Comparison of ENCODE assay signal across 25 cellular contexts in the genomic region with DNA sequence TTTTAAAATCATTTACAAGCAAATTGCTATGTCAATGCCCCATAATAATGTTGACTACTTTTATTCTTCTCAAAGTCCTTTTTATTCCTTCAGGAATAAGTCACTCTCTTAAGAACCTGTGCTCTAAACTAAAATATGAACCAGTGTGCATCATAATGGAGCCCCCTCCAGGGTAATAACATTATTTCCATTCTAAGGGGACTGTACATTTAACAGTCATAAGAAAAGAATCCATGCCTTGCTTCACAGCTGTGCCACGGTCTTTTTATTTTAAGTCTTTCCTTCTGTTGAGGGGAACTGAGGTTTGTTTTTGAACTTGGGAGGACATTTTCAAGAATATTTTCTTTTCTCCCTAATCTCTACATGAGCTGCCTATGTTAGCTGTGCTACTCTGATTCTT.
DNase-seq lines count a peak whose midpoint lies in the region; ATAC-seq and TF ChIP-seq lines count a peak whose summit lies in the region.
"Had no signal": no experiment of that assay in that cellular context is flagged by ENCODE, and none has a peak within 500 bp of the region (broad histone marks: within the 10 kb centered on the region; RNA-seq: fewer than 3 reads in every experiment).

No MANE protein-coding gene starts in this region.

- no peak overlapping the region for H2BK120ac ChIP-seq in mesenchymal stem cell (ENCODE audit: low read depth, low read length)

- H3K9me3 Mint-ChIP-seq in activated CD4-positive, alpha-beta T cell treated with anti-CD3 and anti-CD28 coated beads, Interleukin-2, amount 10 ng/mL, durations not matched to agents 24 days and 14 days = peaks cover 18% of the 10 kb centered on the region
- peaks cover 0 to 1% of the 10 kb centered on the region in 2 donors for H3K9me3 Mint-ChIP-seq in stimulated activated naive B cell treated with anti-CD40 and anti-IgM and Interleukin-4, amounts not matched to agents 10 μg/mL and 1 μg/mL and 100 μg/mL, for 72 hours
- H3K9me3 Mint-ChIP-seq: natural killer cell had no signal

- WGBS in mesenchymal stem cell = no CpG with 5 or more reads among the region's 1 CpG
- 0% methylated on average over 1 of the region's 1 CpG for WGBS in smooth muscle cell (ENCODE audit: low lambda C conversion rate)

- intact Hi-C loops in activated CD4-positive, alpha-beta T cell treated with anti-CD3 and anti-CD28 coated beads, Interleukin-2, amount 10 ng/mL, durations not matched to agents 24 days and 14 days (cut with micrococcal nuclease) = no loop called here
- intact Hi-C loops in ascending aorta (cut with DNase I) = loop anchor here (5.0 to 10.0 kb wide), 5 partner anchors 50 to 575 kb away; a partner anchor contains a TSS

- H3K27me3 ChIP-seq in ascending aorta (no peaks in the 10 kb centered on the region), mesenchymal stem cell (ENCODE audit: control insufficient read depth in 1 of 2, insufficient read depth in 1 of 2, low read length in 2 of 2) (peaks cover 0 to 4% of the 10 kb centered on the region in 2 experiments), smooth muscle cell (ENCODE audit: low read depth) (no peaks in the 10 kb centered on the region)
- H3K27me3 ChIP-seq: pancreas, upper lobe of right lung had no signal

- no peak overlapping the region for H2AFZ ChIP-seq in mesenchymal stem cell (ENCODE audit: low read depth, low read length)
- H2AFZ ChIP-seq in smooth muscle cell (ENCODE audit: low read depth) = peak overlapping the region; percentile 71

- no peak overlapping the region for H4K91ac ChIP-seq in mesenchymal stem cell (ENCODE audit: low read length)

- H3K4me1 Mint-ChIP-seq in activated CD4-positive, alpha-beta T cell treated with anti-CD3 and anti-CD28 coated beads, Interleukin-2, amount 10 ng/mL, durations not matched to agents 24 days and 14 days = no peaks in the 10 kb centered on the region
- H3K4me1 Mint-ChIP-seq in stimulated activated naive B cell treated with anti-CD40 and anti-IgM and Interleukin-4, amounts not matched to agents 10 μg/mL and 1 μg/mL and 100 μg/mL, for 72 hours = no peaks in the 10 kb centered on the region
- H3K4me1 Mint-ChIP-seq: B cell; CD8-positive, alpha-beta memory T cell; mesothelial cell of epicardium; natural killer cell had no signal

- H3K4me1 ChIP-seq in ascending aorta (peaks cover 0 to 28% of the 10 kb centered on the region in 2 donors), mesenchymal stem cell (ENCODE audit: control insufficient read depth, insufficient read depth, low read depth, low read length) (no peaks in the 10 kb centered on the region), smooth muscle cell (ENCODE audit: low read depth) (peaks cover under 1% of the 10 kb centered on the region)
- H3K4me1 ChIP-seq: pancreas, upper lobe of right lung had no signal

- no peaks in the 10 kb centered on the region for H3K79me2 ChIP-seq in smooth muscle cell (ENCODE audit: low read depth)

- H3K4me3 Mint-ChIP-seq in activated CD4-positive, alpha-beta T cell treated with anti-CD3 and anti-CD28 coated beads, Interleukin-2, amount 10 ng/mL, durations not matched to agents 24 days and 14 days = no peak overlapping the region
- H3K4me3 Mint-ChIP-seq in stimulated activated naive B cell treated with anti-CD40 and anti-IgM and Interleukin-4, amounts not matched to agents 10 μg/mL and 1 μg/mL and 100 μg/mL, for 72 hours = no peak overlapping the region
- H3K4me3 Mint-ChIP-seq: B cell; CD8-positive, alpha-beta memory T cell; mesothelial cell of epicardium; natural killer cell had no signal

- H3K27me3 Mint-ChIP-seq in activated CD4-positive, alpha-beta T cell treated with anti-CD3 and anti-CD28 coated beads, Interleukin-2, amount 10 ng/mL, durations not matched to agents 24 days and 14 days = no peaks in the 10 kb centered on the region
- H3K27me3 Mint-ChIP-seq in stimulated activated naive B cell treated with anti-CD40 and anti-IgM and Interleukin-4, amounts not matched to agents 10 μg/mL and 1 μg/mL and 100 μg/mL, for 72 hours = peaks cover 0 to 3% of the 10 kb centered on the region in 2 donors

- ATAC-seq in stimulated activated naive B cell treated with anti-CD40 and anti-IgM and Interleukin-4, amounts not matched to agents 10 μg/mL and 1 μg/mL and 100 μg/mL, for 72 hours (replicated peaks) = no peak
- no peak for ATAC-seq in omental fat pad (ENCODE audit: low FRiP score)
- ATAC-seq: left colon, natural killer cell, right cardiac atrium, upper lobe of right lung had no signal

- no peak overlapping the region for H2BK15ac ChIP-seq in mesenchymal stem cell (ENCODE audit: low read depth, poor library complexity, severe bottlenecking)

- H3K18ac ChIP-seq in mesenchymal stem cell (ENCODE audit: low read depth in 1 of 2, low read length in 2 of 2) = no peak overlapping the region

- H3K9me3 ChIP-seq in ascending aorta (no peaks in the 10 kb centered on the region), mesenchymal stem cell (ENCODE audit: control insufficient read depth, low read length) (no peaks in the 10 kb centered on the region), smooth muscle cell (replicated peaks; ENCODE audit: low read depth) (no peaks in the 10 kb centered on the region)
- H3K9me3 ChIP-seq: pancreas, upper lobe of right lung had no signal

- H4K8ac ChIP-seq in mesenchymal stem cell (ENCODE audit: low read length) = no peak overlapping the region

- H3K27ac ChIP-seq in ascending aorta (peak overlapping the region; percentile 90 to 97), mesenchymal stem cell (ENCODE audit: low read length, poor library complexity, severe bottlenecking) (no peak overlapping the region), smooth muscle cell (ENCODE audit: low read depth) (peak overlapping the region; percentile 30)
- H3K27ac ChIP-seq: pancreas, upper lobe of right lung had no signal

- H4K20me1 ChIP-seq in smooth muscle cell (ENCODE audit: low read depth) = no peaks in the 10 kb centered on the region

- no peaks in the 10 kb centered on the region for H3K36me3 Mint-ChIP-seq in activated CD4-positive, alpha-beta T cell treated with anti-CD3 and anti-CD28 coated beads, Interleukin-2, amount 10 ng/mL, durations not matched to agents 24 days and 14 days (ENCODE audit: low read depth)
- no peaks in the 10 kb centered on the region for H3K36me3 Mint-ChIP-seq in stimulated activated naive B cell treated with anti-CD40 and anti-IgM and Interleukin-4, amounts not matched to agents 10 μg/mL and 1 μg/mL and 100 μg/mL, for 72 hours
- H3K36me3 Mint-ChIP-seq: CD8-positive, alpha-beta memory T cell; mesothelial cell of epicardium; natural killer cell had no signal

- H3K9ac ChIP-seq in mesenchymal stem cell (ENCODE audit: low read length) = no peak overlapping the region
- H3K9ac ChIP-seq in smooth muscle cell (ENCODE audit: low read depth) = peak overlapping the region; percentile 16

- H3K79me1 ChIP-seq in mesenchymal stem cell (replicated peaks; ENCODE audit: low read length, poor library complexity, severe bottlenecking) = no peaks in the 10 kb centered on the region

- TF ChIP-seq CTCF in ascending aorta (IDR thresholded peaks at IDR 0.05) (no peak), smooth muscle cell (IDR thresholded peaks at IDR 0.05; ENCODE audit: borderline replicate concordance, insufficient read depth, poor library complexity, severe bottlenecking) (no peak), omental fat pad (IDR thresholded peaks at IDR 0.05) (no peak)

- no peak overlapping the region for H2BK5ac ChIP-seq in mesenchymal stem cell (ENCODE audit: low read depth, low read length, poor library complexity, severe bottlenecking)

- H3K14ac ChIP-seq in mesenchymal stem cell (ENCODE audit: low read length in 2 of 2) = no peak overlapping the region

- peak; percentile 15 for DNase-seq in activated CD4-positive, alpha-beta T cell treated with anti-CD3 and anti-CD28 coated beads, Interleukin-2, amount 10 ng/mL, durations not matched to agents 24 days and 14 days
- no peak for DNase-seq in activated CD4-positive, alpha-beta T cell treated with anti-CD3 and anti-CD28 coated beads for 4 hours
- DNase-seq in ascending aorta (ENCODE audit: low spot score in 2 of 2) (no peak), mesenchymal stem cell (peak; percentile 10), smooth muscle cell (lab: John Stamatoyannopoulos, UW; ENCODE audit: unreplicated experiment) (no peak), glomerular visceral epithelial cell (ENCODE audit: extremely low spot score) (no peak), omental fat pad (ENCODE audit: low spot score) (no peak)
- no peak for DNase-seq in stimulated activated naive B cell treated with anti-CD40 and anti-IgM and Interleukin-4, amounts not matched to agents 10 μg/mL and 1 μg/mL and 100 μg/mL, for 72 hours
- DNase-seq: activated CD4-positive, alpha-beta T cell treated with anti-CD3 and anti-CD28 coated beads for 48 hours; activated naive CD4-positive, alpha-beta T cell treated with Interleukin-2 at 50 U/mL for 16 hours; activated T-cell treated with anti-CD3 and anti-CD28 coated beads, Interleukin-2, amount 50 U/mL, for 48 hours; amygdala; CD8-positive, alpha-beta memory T cell; GF-D8; head of caudate nucleus; left colon; natural killer cell; NCI-H1092 treated with DMSO at 0.1 percent for 48 hours; NCI-H2029; NCI-H226; pancreas; right cardiac atrium; upper lobe of right lung had no signal

- H2BK12ac ChIP-seq in mesenchymal stem cell (ENCODE audit: low read length in 2 of 2) = no peak overlapping the region

- H3K23ac ChIP-seq in mesenchymal stem cell (ENCODE audit: low read length in 2 of 2) = no peak overlapping the region

- H3K27ac Mint-ChIP-seq in activated CD4-positive, alpha-beta T cell treated with anti-CD3 and anti-CD28 coated beads, Interleukin-2, amount 10 ng/mL, durations not matched to agents 24 days and 14 days = no peak overlapping the region
- H3K27ac Mint-ChIP-seq in stimulated activated naive B cell treated with anti-CD40 and anti-IgM and Interleukin-4, amounts not matched to agents 10 μg/mL and 1 μg/mL and 100 μg/mL, for 72 hours = no peak overlapping the region
- H3K27ac Mint-ChIP-seq: B cell; CD8-positive, alpha-beta memory T cell; mesothelial cell of epicardium; natural killer cell had no signal

- no peak overlapping the region for H2AK5ac ChIP-seq in mesenchymal stem cell (ENCODE audit: low read length, severe bottlenecking)

- H3K4me2 ChIP-seq in mesenchymal stem cell (ENCODE audit: low read length, poor library complexity, severe bottlenecking) (no peak overlapping the region), smooth muscle cell (peak overlapping the region; percentile 51)

- H3K36me3 ChIP-seq in ascending aorta = no peaks in the 10 kb centered on the region
- H3K36me3 ChIP-seq in mesenchymal stem cell (ENCODE audit: control insufficient read depth in 1 of 2, insufficient read depth in 2 of 2, low read depth in 1 of 2, low read length in 2 of 2) = no peaks in the 10 kb centered on the region
- no peaks in the 10 kb centered on the region for H3K36me3 ChIP-seq in smooth muscle cell (ENCODE audit: low read depth)
- H3K36me3 ChIP-seq: pancreas, upper lobe of right lung had no signal

- H3F3A ChIP-seq in smooth muscle cell (ENCODE audit: low read depth) = no peaks in the 10 kb centered on the region

- no peak overlapping the region for H3K4ac ChIP-seq in mesenchymal stem cell (ENCODE audit: low read depth in 1 of 2, low read length in 2 of 2)

- H3K4me3 ChIP-seq in ascending aorta = peak overlapping the region in 1 of 2 donors; percentile 7
- H3K4me3 ChIP-seq in mesenchymal stem cell (ENCODE audit: insufficient read depth in 1 of 2, low read depth in 1 of 2, low read length in 2 of 2) = no peak overlapping the region
- H3K4me3 ChIP-seq in smooth muscle cell = no peak overlapping the region
- H3K4me3 ChIP-seq: pancreas, upper lobe of right lung had no signal

Comparison
In these comparisons a context has a peak if more than half of its experiments do, and no peak if none do; other contexts are left out.
1. DNase-seq: peak in activated CD4-positive, alpha-beta T cell treated with anti-CD3 and anti-CD28 coated beads, Interleukin-2, amount 10 ng/mL, durations not matched to agents 24 days and 14 days (single experiment) and mesenchymal stem cell (single experiment); none in activated CD4-positive, alpha-beta T cell treated with anti-CD3 and anti-CD28 coated beads for 4 hours (0 of 2), ascending aorta (0 of 2), smooth muscle cell (single experiment), glomerular visceral epithelial cell (single experiment), stimulated activated naive B cell treated with anti-CD40 and anti-IgM and Interleukin-4, amounts not matched to agents 10 μg/mL and 1 μg/mL and 100 μg/mL, for 72 hours (single experiment) and omental fat pad (single experiment).